13 cellular contexts compared by ENCODE assay signal in genomic region chr10:86253171-86254072, GRCh38.
DNase-seq lines count a peak whose midpoint lies in the region; ATAC-seq lines count a peak whose summit lies in the region.
"Had no signal": no experiment of that assay in that cellular context is flagged by ENCODE, and none has a peak within 500 bp of the region (broad histone marks: within the 10 kb centered on the region; RNA-seq: fewer than 3 reads in every experiment).

No MANE protein-coding gene starts in this region.

- DNase-seq in Caki2 (ENCODE audit: low read depth), result peak; percentile 16
- DNase-seq in HT1080 (ENCODE audit: low read depth), result peak; percentile 18
- peak; percentile 88 for DNase-seq in SK-N-DZ (ENCODE audit: low spot score)
- peak; percentile 13 for DNase-seq in left kidney (ENCODE audit: low read depth, low spot score)
- DNase-seq in DMS114 treated with DMSO at 0.1 percent for 48 hours (lab: John Stamatoyannopoulos, UW; ENCODE audit: unreplicated experiment), result no peak
- DNase-seq in GF-D8 (lab: John Stamatoyannopoulos, UW), result no peak
- no peak for DNase-seq in amygdala (lab: John Stamatoyannopoulos, UW)
- DNase-seq: activated CD4-positive, alpha-beta T cell treated with anti-CD3 and anti-CD28 coated beads, Interleukin-2, amount 10 ng/mL, durations not matched to agents 7 days and 5 days; activated gamma-delta T cell; body of pancreas; left cardiac atrium had no signal

- in situ Hi-C loops in Caki2 (cut with HindIII; ENCODE audit: low pct_unique_long_range_greater_than_20kb, low sequenced_read_pairs), result no loop called here

- no peak for ATAC-seq in GM21529 (IDR thresholded peaks at IDR 0.05; ENCODE audit: unreplicated experiment)
- ATAC-seq: body of pancreas; naive thymus-derived CD8-positive, alpha-beta T cell had no signal

Comparison
In these comparisons a context has a peak if more than half of its experiments do, and no peak if none do; other contexts are left out.
1. DNase-seq: peak in Caki2 (single experiment), HT1080 (single experiment), SK-N-DZ (single experiment) and left kidney (single experiment); none in DMS114 treated with DMSO at 0.1 percent for 48 hours (single experiment), GF-D8 (single experiment) and amygdala (0 of 56).